1 cellular context compared by ENCODE assay signal in genomic region chr16:11112723-11113348, GRCh38.
TF ChIP-seq lines count a peak whose summit lies in the region.

No MANE protein-coding gene starts in this region.

TF ChIP-seq in K562, 482 proteins besides CTCF, POLR2A, EP300 and RAD21 (continued from another document and continues in another):
- no peak for TF ChIP-seq NFE2 (IDR thresholded peaks at IDR 0.05; ENCODE audit: low read depth)
- TF ChIP-seq E4F1 (CRISPR knock-in tag; IDR thresholded peaks at IDR 0.05; ENCODE audit: borderline replicate concordance) = no peak
- no peak for TF ChIP-seq CREBBP (IDR thresholded peaks at IDR 0.05; ENCODE audit: low read depth, low read length)
- no peak for TF ChIP-seq ZNF134 (CRISPR knock-in tag; conservative IDR thresholded peaks at IDR 0.05)
- TF ChIP-seq FOXJ2 (tag; IDR thresholded peaks at IDR 0.05) = no peak
- no peak for TF ChIP-seq MTF1 (CRISPR knock-in tag; IDR thresholded peaks at IDR 0.05; ENCODE audit: borderline replicate concordance)
- TF ChIP-seq GATAD2B (IDR thresholded peaks at IDR 0.05; ENCODE audit: borderline replicate concordance) = no peak
- no peak for TF ChIP-seq PML (IDR thresholded peaks at IDR 0.05; ENCODE audit: low read length)
- no peak for TF ChIP-seq CBFB (CRISPR knock-in tag; IDR thresholded peaks at IDR 0.05)
- no peak for TF ChIP-seq DDX20 (tag; IDR thresholded peaks at IDR 0.05; ENCODE audit: low read depth)
- no peak for TF ChIP-seq THRA (IDR thresholded peaks at IDR 0.05)
- no peak for TF ChIP-seq PHF20 (IDR thresholded peaks at IDR 0.05; ENCODE audit: partially characterized antibody)
- TF ChIP-seq ZNF282 (CRISPR knock-in tag; IDR thresholded peaks at IDR 0.05) = no peak
- peak; percentile 30; the same call in 1 of the 2 replicates for TF ChIP-seq NCOR1 (IDR thresholded peaks at IDR 0.05)
- no peak for TF ChIP-seq MAFG (tag; conservative IDR thresholded peaks at IDR 0.05)
- TF ChIP-seq SUPT5H (IDR thresholded peaks at IDR 0.05) = no peak
- TF ChIP-seq ATF3 (IDR thresholded peaks at IDR 0.05) = no peak
- no peak for TF ChIP-seq ATF3 (CRISPR knock-in tag; conservative IDR thresholded peaks at IDR 0.05)
- no peak for TF ChIP-seq ZBTB11 (CRISPR knock-in tag; IDR thresholded peaks at IDR 0.05)
- TF ChIP-seq TFAP4 (CRISPR knock-in tag; IDR thresholded peaks at IDR 0.05; ENCODE audit: borderline replicate concordance) = peak; percentile 52; the same call in 1 of the 2 replicates
- no peak for TF ChIP-seq MYNN (IDR thresholded peaks at IDR 0.05)
- TF ChIP-seq MYNN (CRISPR knock-in tag; IDR thresholded peaks at IDR 0.05) = no peak
- peak; percentile 75 for TF ChIP-seq GATA2 (CRISPR knock-in tag; IDR thresholded peaks at IDR 0.05)
- no peak for TF ChIP-seq ATF1 (CRISPR knock-in tag; IDR thresholded peaks at IDR 0.05)
- TF ChIP-seq ATF1 (tag; IDR thresholded peaks at IDR 0.05) = no peak
- TF ChIP-seq CREB3L1 (IDR thresholded peaks at IDR 0.05; ENCODE audit: borderline replicate concordance, low read depth) = no peak
- peak; percentile 74 for TF ChIP-seq PKNOX1 (IDR thresholded peaks at IDR 0.05)
- no peak for TF ChIP-seq ZMIZ1 (IDR thresholded peaks at IDR 0.05; ENCODE audit: low read depth in 2 of 2, low read length in 2 of 2)
- TF ChIP-seq RBM34 (IDR thresholded peaks at IDR 0.05; ENCODE audit: borderline replicate concordance, insufficient read depth, low read length) = no peak
- TF ChIP-seq E2F5 (CRISPR knock-in tag; IDR thresholded peaks at IDR 0.05) = no peak
- TF ChIP-seq ZNF140 (CRISPR knock-in tag; IDR thresholded peaks at IDR 0.05) = no peak
- TF ChIP-seq TEAD2 (tag; IDR thresholded peaks at IDR 0.05) = no peak
- no peak for TF ChIP-seq MIER1 (IDR thresholded peaks at IDR 0.05; ENCODE audit: low read depth)
- TF ChIP-seq MEIS2 (IDR thresholded peaks at IDR 0.05; ENCODE audit: partially characterized antibody) = peak; percentile 55
- TF ChIP-seq ASH1L (IDR thresholded peaks at IDR 0.05; ENCODE audit: borderline replicate concordance, low read depth, partially characterized antibody) = no peak
- TF ChIP-seq BRCA1 (IDR thresholded peaks at IDR 0.05) = no peak
- TF ChIP-seq BRCA1 (CRISPR knock-in tag; IDR thresholded peaks at IDR 0.05) = no peak
- no peak for TF ChIP-seq ZNF224 (CRISPR knock-in tag; IDR thresholded peaks at IDR 0.05)
- TF ChIP-seq ATF6 (CRISPR knock-in tag; IDR thresholded peaks at IDR 0.05) = no peak
- no peak for TF ChIP-seq ELK1 (CRISPR knock-in tag; IDR thresholded peaks at IDR 0.05)
- no peak for TF ChIP-seq TCF7L2 (IDR thresholded peaks at IDR 0.05; ENCODE audit: low read depth, low read length)
